21 cellular contexts compared by ENCODE assay signal in genomic region chr4:8121236-8122015, GRCh38. TPM values are rescaled to one million over a fixed set of nuclear protein-coding genes. Genes with fewer than 3 reads are reported as not detected.
DNase-seq lines count a peak whose midpoint lies in the region; ATAC-seq and TF ChIP-seq lines count a peak whose summit lies in the region.
"Had no signal": no experiment of that assay in that cellular context is flagged by ENCODE, and none has a peak within 500 bp of the region (broad histone marks: within the 10 kb centered on the region; RNA-seq: fewer than 3 reads in every experiment).

No MANE protein-coding gene starts in this region.

- H3K27ac Mint-ChIP-seq in activated naive CD4-positive, alpha-beta T cell treated with anti-CD3 and anti-CD28 coated beads, Interleukin-2, amount 50 U/mL, for 72 hours = peak overlapping the region in 1 of 2 donors; percentile 44
- H3K27ac Mint-ChIP-seq: CD8-positive, alpha-beta memory T cell had no signal

- intact Hi-C loops in Right ventricle myocardium inferior (cut with DNase I) (no loop called here), left cardiac atrium (cut with DNase I) (no loop called here), gastrocnemius medialis (cut with DNase I; ENCODE audit: low total_unique reads) (no loop called here), tibial artery (cut with DNase I; ENCODE audit: low total_unique reads) (no loop called here)

- peak overlapping the region; percentile 93 to 100 (median 98) for H3K27ac ChIP-seq in gastrocnemius medialis
- no peak overlapping the region for H3K27ac ChIP-seq in tibial artery
- H3K27ac ChIP-seq: 22Rv1, Peyer's patch, SJCRH30 had no signal

- H3K9me3 Mint-ChIP-seq in activated naive CD4-positive, alpha-beta T cell treated with anti-CD3 and anti-CD28 coated beads, Interleukin-2, amount 50 U/mL, for 72 hours = no peaks in the 10 kb centered on the region
- H3K9me3 Mint-ChIP-seq: CD8-positive, alpha-beta memory T cell had no signal

- H3K27me3 ChIP-seq in gastrocnemius medialis (no peaks in the 10 kb centered on the region), tibial artery (no peaks in the 10 kb centered on the region)
- H3K27me3 ChIP-seq: Peyer's patch, SJCRH30 had no signal

- TF ChIP-seq CTCF in gastrocnemius medialis (IDR thresholded peaks at IDR 0.05 in 4 of 5, conservative IDR thresholded peaks at IDR 0.05 in 1 of 5) = no peak
- no peak for TF ChIP-seq CTCF in tibial artery (IDR thresholded peaks at IDR 0.05)

- H3K4me3 ChIP-seq in gastrocnemius medialis = peak overlapping the region in 3 of 4 donors; percentile 22 to 78 (median 67)
- no peak overlapping the region for H3K4me3 ChIP-seq in tibial artery
- H3K4me3 ChIP-seq: Peyer's patch, SJCRH30 had no signal

- H3K36me3 Mint-ChIP-seq in activated naive CD4-positive, alpha-beta T cell treated with anti-CD3 and anti-CD28 coated beads, Interleukin-2, amount 50 U/mL, for 72 hours = no peaks in the 10 kb centered on the region
- H3K36me3 Mint-ChIP-seq: CD8-positive, alpha-beta memory T cell had no signal

- DNase-seq in Right ventricle myocardium inferior (ENCODE audit: missing footprints) = peak; percentile 39
- no peak for DNase-seq in left cardiac atrium
- peak; percentile 43 for DNase-seq in left kidney (ENCODE audit: low read depth, low spot score)
- DNase-seq in gastrocnemius medialis = no peak
- DNase-seq in tibial artery = no peak
- no peak for DNase-seq in DMS53 treated with DMSO at 0.1 percent for 48 hours (lab: John Stamatoyannopoulos, UW; ENCODE audit: unreplicated experiment)
- no peak for DNase-seq in superior temporal gyrus (ENCODE audit: extremely low spot score)
- no peak for DNase-seq in activated naive CD4-positive, alpha-beta T cell treated with anti-CD3 and anti-CD28 coated beads, Interleukin-2, amount 50 U/mL, for 72 hours (ENCODE audit: low spot score in 2 of 2)
- DNase-seq: ACHN; C1 segment of cervical spinal cord; Calu3; CD8-positive, alpha-beta memory T cell; DMS153; GDM1; GOT3; Kasumi-1; NCI-H1694 treated with DMSO at 0.1 percent for 48 hours; NCI-H2081 treated with DMSO at 0.1 percent for 48 hours; Peyer's patch; SJCRH30 had no signal

- H3K36me3 ChIP-seq in gastrocnemius medialis = peaks cover 0 to 14% of the 10 kb centered on the region in 2 donors
- no peaks in the 10 kb centered on the region for H3K36me3 ChIP-seq in tibial artery
- H3K36me3 ChIP-seq: Peyer's patch, SJCRH30 had no signal

- H3K4me1 ChIP-seq in gastrocnemius medialis (peaks cover 82 to 84% of the 10 kb centered on the region in 2 donors), tibial artery (no peaks in the 10 kb centered on the region)

- ATAC-seq in Right ventricle myocardium inferior (no peak), left cardiac atrium (no peak), gastrocnemius medialis (no peak)
- no peak for ATAC-seq in activated naive CD4-positive, alpha-beta T cell treated with anti-CD3 and anti-CD28 coated beads, Interleukin-2, amount 50 U/mL, for 72 hours

- H3K9me3 ChIP-seq in gastrocnemius medialis (no peaks in the 10 kb centered on the region), tibial artery (no peaks in the 10 kb centered on the region)
- H3K9me3 ChIP-seq: Peyer's patch, SJCRH30 had no signal

- in situ Hi-C loops in gastrocnemius medialis (cut with MboI; ENCODE audit: low sequenced_read_pairs in 4 of 4) = no loop called here

- peak; percentile 23 to 54 for TF ChIP-seq POLR2A in gastrocnemius medialis (IDR thresholded peaks at IDR 0.05)

RNA-seq across cellular contexts. Expression of gene ABLIM2, which starts 37.2 kb away (rescaled TPM):
- total RNA-seq in Right ventricle myocardium inferior (24.9 TPM), left cardiac atrium (10 to 100 TPM; 14.3 to 23.1 TPM), gastrocnemius medialis (100 to 1,000 TPM; 177 to 281 (median 244) TPM)
- under 1 TPM; 0.27 to 0.41 TPM for total RNA-seq in activated naive CD4-positive, alpha-beta T cell treated with anti-CD3 and anti-CD28 coated beads, Interleukin-2, amount 50 U/mL, for 72 hours

Comparison
In these comparisons a context has a peak if more than half of its experiments do, and no peak if none do; other contexts are left out.
1. DNase-seq: peak in Right ventricle myocardium inferior (single experiment) and left kidney (single experiment); none in left cardiac atrium (single experiment), gastrocnemius medialis (0 of 2), tibial artery (0 of 2), DMS53 treated with DMSO at 0.1 percent for 48 hours (single experiment), superior temporal gyrus (single experiment) and activated naive CD4-positive, alpha-beta T cell treated with anti-CD3 and anti-CD28 coated beads, Interleukin-2, amount 50 U/mL, for 72 hours (0 of 2).
2. H3K27ac ChIP-seq: peak in gastrocnemius medialis (4 of 4); none in tibial artery (0 of 2).
3. H3K4me3 ChIP-seq: peak in gastrocnemius medialis (3 of 4); none in tibial artery (0 of 2).
4. RNA of gene ABLIM2, which starts 37.2 kb away (total RNA-seq): 177 to 281 TPM in gastrocnemius medialis, 24.9 TPM in Right ventricle myocardium inferior (single experiment) and 14.3 to 23.1 TPM in left cardiac atrium; 0.27 to 0.41 TPM in activated naive CD4-positive, alpha-beta T cell treated with anti-CD3 and anti-CD28 coated beads, Interleukin-2, amount 50 U/mL, for 72 hours; every median in the first group is over 10 times any median in the second.